18 cellular contexts compared by ENCODE assay signal in genomic region chr14:55571125-55571889, GRCh38. TPM values are rescaled to one million over a fixed set of nuclear protein-coding genes. Genes with fewer than 3 reads are reported as not detected.
DNase-seq lines count a peak whose midpoint lies in the region; ATAC-seq and TF ChIP-seq lines count a peak whose summit lies in the region.
"Had no signal": no experiment of that assay in that cellular context is flagged by ENCODE, and none has a peak within 500 bp of the region (broad histone marks: within the 10 kb centered on the region; RNA-seq: fewer than 3 reads in every experiment).

No MANE protein-coding gene starts in this region.

- H3K4me1 ChIP-seq in ascending aorta = no peaks in the 10 kb centered on the region
- H3K4me1 ChIP-seq: gastrocnemius medialis had no signal

- no peaks in the 10 kb centered on the region for H3K36me3 ChIP-seq in ascending aorta
- H3K36me3 ChIP-seq: gastrocnemius medialis had no signal

- ATAC-seq in GM18907 (IDR thresholded peaks at IDR 0.05; ENCODE audit: unreplicated experiment) (peak; percentile 55), GM21528 (IDR thresholded peaks at IDR 0.05; ENCODE audit: low FRiP score, unreplicated experiment) (peak; percentile 73), HG03064 (IDR thresholded peaks at IDR 0.05; ENCODE audit: low read depth, unreplicated experiment) (peak; percentile 59), memory B cell (ENCODE audit: low read depth) (peak; percentile 69)
- ATAC-seq: gastrocnemius medialis, K562, PC-3 had no signal

- no peak overlapping the region for H3K27ac ChIP-seq in ascending aorta
- H3K27ac ChIP-seq: gastrocnemius medialis, GM23248 had no signal

- H3K27ac Mint-ChIP-seq in memory B cell = peak overlapping the region; percentile 12
- no peak overlapping the region for H3K27ac Mint-ChIP-seq in activated naive CD8-positive, alpha-beta T cell treated with anti-CD3 and anti-CD28 coated beads for 36 hours
- H3K27ac Mint-ChIP-seq: activated naive CD8-positive, alpha-beta T cell treated with anti-CD3 and anti-CD28 coated beads, Interleukin-2, amount 10 ng/mL, durations not matched to agents 7 days and 5 days had no signal

- no peak overlapping the region for H3K4me3 ChIP-seq in ascending aorta
- H3K4me3 ChIP-seq: gastrocnemius medialis, GM23248, K562 had no signal

- no peak for TF ChIP-seq CTCF in ascending aorta (IDR thresholded peaks at IDR 0.05)

- no peaks in the 10 kb centered on the region for H3K36me3 Mint-ChIP-seq in memory B cell
- H3K36me3 Mint-ChIP-seq in activated naive CD8-positive, alpha-beta T cell treated with anti-CD3 and anti-CD28 coated beads for 36 hours = no peaks in the 10 kb centered on the region
- H3K36me3 Mint-ChIP-seq: activated naive CD8-positive, alpha-beta T cell treated with anti-CD3 and anti-CD28 coated beads, Interleukin-2, amount 10 ng/mL, durations not matched to agents 7 days and 5 days had no signal

- H3K4me1 Mint-ChIP-seq in memory B cell = peaks cover 4% of the 10 kb centered on the region
- H3K4me1 Mint-ChIP-seq in activated naive CD8-positive, alpha-beta T cell treated with anti-CD3 and anti-CD28 coated beads for 36 hours = no peaks in the 10 kb centered on the region
- H3K4me1 Mint-ChIP-seq: activated naive CD8-positive, alpha-beta T cell treated with anti-CD3 and anti-CD28 coated beads, Interleukin-2, amount 10 ng/mL, durations not matched to agents 7 days and 5 days had no signal

- H3K4me3 Mint-ChIP-seq in memory B cell = peak overlapping the region; percentile 1
- H3K4me3 Mint-ChIP-seq in activated naive CD8-positive, alpha-beta T cell treated with anti-CD3 and anti-CD28 coated beads for 36 hours = no peak overlapping the region
- H3K4me3 Mint-ChIP-seq: activated naive CD8-positive, alpha-beta T cell treated with anti-CD3 and anti-CD28 coated beads, Interleukin-2, amount 10 ng/mL, durations not matched to agents 7 days and 5 days had no signal

- no peaks in the 10 kb centered on the region for H3K9me3 Mint-ChIP-seq in memory B cell
- no peaks in the 10 kb centered on the region for H3K9me3 Mint-ChIP-seq in activated naive CD8-positive, alpha-beta T cell treated with anti-CD3 and anti-CD28 coated beads for 36 hours
- H3K9me3 Mint-ChIP-seq: activated naive CD8-positive, alpha-beta T cell treated with anti-CD3 and anti-CD28 coated beads, Interleukin-2, amount 10 ng/mL, durations not matched to agents 7 days and 5 days had no signal

- H3K27me3 ChIP-seq in ascending aorta = no peaks in the 10 kb centered on the region
- H3K27me3 ChIP-seq: gastrocnemius medialis had no signal

- DNase-seq in memory B cell (ENCODE audit: low spot score in 2 of 2) (no peak), ascending aorta (ENCODE audit: low spot score in 2 of 2) (no peak), NCI-H345 (lab: John Stamatoyannopoulos, UW) (no peak)
- no peak for DNase-seq in activated naive CD8-positive, alpha-beta T cell treated with anti-CD3 and anti-CD28 coated beads for 36 hours
- DNase-seq in activated naive CD4-positive, alpha-beta T cell treated with anti-CD3 and anti-CD28 coated beads, Interleukin-2, amount 50 U/mL, for 16 hours = no peak
- DNase-seq: activated CD4-positive, CD25-positive, alpha-beta regulatory T cell treated with anti-CD3 and anti-CD28 coated beads, Interleukin-2, amount 50 U/mL, for 72 hours; activated naive CD8-positive, alpha-beta T cell treated with anti-CD3 and anti-CD28 coated beads, Interleukin-2, amount 10 ng/mL, durations not matched to agents 7 days and 5 days; central memory CD4-positive, alpha-beta T cell; gastrocnemius medialis; GM23248; midbrain; NCI-H1092 treated with DMSO at 0.1 percent for 48 hours; NCI-H510A treated with DMSO at 0.1 percent for 48 hours; PC-3 had no signal

- H3K27me3 Mint-ChIP-seq in memory B cell = no peaks in the 10 kb centered on the region
- H3K27me3 Mint-ChIP-seq in activated naive CD8-positive, alpha-beta T cell treated with anti-CD3 and anti-CD28 coated beads for 36 hours = no peaks in the 10 kb centered on the region
- H3K27me3 Mint-ChIP-seq: activated naive CD8-positive, alpha-beta T cell treated with anti-CD3 and anti-CD28 coated beads, Interleukin-2, amount 10 ng/mL, durations not matched to agents 7 days and 5 days had no signal

- H3K9me3 ChIP-seq in ascending aorta = no peaks in the 10 kb centered on the region
- H3K9me3 ChIP-seq: gastrocnemius medialis had no signal

- intact Hi-C loops in ascending aorta (cut with DNase I) = no loop called here

RNA-seq across cellular contexts. Expression of gene KTN1, which starts 8.7 kb away (rescaled TPM):
- total RNA-seq in ascending aorta = 36.3 TPM
- total RNA-seq in activated naive CD8-positive, alpha-beta T cell treated with anti-CD3 and anti-CD28 coated beads for 36 hours = 100 to 1,000 TPM; 119 TPM
